ENCODE assay signal across 19 cellular contexts in genomic region chr17:68792873-68793272, GRCh38.
DNase-seq lines count a peak whose midpoint lies in the region; TF ChIP-seq lines count a peak whose summit lies in the region.
"Had no signal": no experiment of that assay in that cellular context is flagged by ENCODE, and none has a peak within 500 bp of the region (broad histone marks: within the 10 kb centered on the region; RNA-seq: fewer than 3 reads in every experiment).

No MANE protein-coding gene starts in this region.

- H2BK15ac ChIP-seq in mesendoderm (replicated peaks; ENCODE audit: low read depth) = no peak overlapping the region

- H2AFZ ChIP-seq in OCI-LY3 (ENCODE audit: low read depth, low read length) = 0 out of 2 replicates have a peak overlapping the region, but pooled peaks have one; percentile 36

- H3K4me1 ChIP-seq in OCI-LY3 (ENCODE audit: low read length) (peaks cover 8% of the 10 kb centered on the region), mesendoderm (ENCODE audit: control insufficient read depth, low read depth, low read length) (peaks cover 2% of the 10 kb centered on the region), suprapubic skin (peaks cover 37% of the 10 kb centered on the region)

- no peak for TF ChIP-seq POLR2A in suprapubic skin (IDR thresholded peaks at IDR 0.05)

- H3K23ac ChIP-seq in mesendoderm (ENCODE audit: low read length) = no peak overlapping the region

- no peak for DNase-seq in dorsolateral prefrontal cortex
- DNase-seq in mesendoderm = peak; percentile 63
- DNase-seq in suprapubic skin (ENCODE audit: low spot score in 2 of 2) = no peak
- DNase-seq in stimulated activated CD8-positive, alpha-beta memory T cell treated with anti-CD3 and anti-CD28 coated beads, Interleukin-4, amount 100 ng/mL, for 48 hours = no peak
- no peak for DNase-seq in NCI-H187 (lab: John Stamatoyannopoulos, UW)
- DNase-seq in kidney glomerular epithelial cell (lab: John Stamatoyannopoulos, UW) = no peak
- DNase-seq in CD1c-positive myeloid dendritic cell (ENCODE audit: extremely low spot score) = no peak
- DNase-seq: activated CD4-positive, alpha-beta T cell treated with anti-CD3 and anti-CD28 coated beads for 1 hour; activated CD8-positive, alpha-beta memory T cell treated with anti-CD3 and anti-CD28 coated beads, Interleukin-2, amount 50 U/mL, for 4 hours; activated naive CD4-positive, alpha-beta T cell treated with Interleukin-2 at 50 U/mL for 16 hours; dermis blood vessel endothelial cell; DMS79; NCI-H226; NK-92 treated with Interleukin-12 subunit alpha and Interleukin-12 subunit beta, amount 100 ng/mL, for 24 hours; SHP77 treated with DMSO at 0.1 percent for 48 hours; stimulated activated CD4-positive, alpha-beta T cell treated with anti-CD3 and anti-CD28 coated beads, Interleukin-2, amount 100 ng/mL, for 24 hours had no signal

- no peak overlapping the region for H3K18ac ChIP-seq in mesendoderm (ENCODE audit: low read length)

- no peaks in the 10 kb centered on the region for H3K79me2 ChIP-seq in OCI-LY3 (ENCODE audit: low read length)
- no peaks in the 10 kb centered on the region for H3K79me2 ChIP-seq in mesendoderm (ENCODE audit: control insufficient read depth, insufficient read depth, low read length)

- H2BK120ac ChIP-seq in mesendoderm (ENCODE audit: low read depth, low read length) = no peak overlapping the region

- TF ChIP-seq CTCF in OCI-LY3 (IDR thresholded peaks at IDR 0.05; ENCODE audit: low read depth, low read length) (no peak), dorsolateral prefrontal cortex (IDR thresholded peaks at IDR 0.05 in 54 of 56, conservative IDR thresholded peaks at IDR 0.05 in 2 of 56; ENCODE audit: low read depth in 1 of 56, partially characterized antibody in 56 of 56) (no peak), suprapubic skin (IDR thresholded peaks at IDR 0.05) (no peak)

- intact Hi-C loops in dorsolateral prefrontal cortex (cut with DNase I) = loop anchor here (2.0 to 5.0 kb wide), 2 partner anchors 14 to 179 kb away; no protein-coding TSS in a partner anchor

- no peak overlapping the region for H4K5ac ChIP-seq in mesendoderm (ENCODE audit: low read length)

- TF ChIP-seq EP300 in suprapubic skin (IDR thresholded peaks at IDR 0.05) = no peak

- H3K27me3 ChIP-seq in OCI-LY3 (ENCODE audit: low read depth, low read length) (no peaks in the 10 kb centered on the region), dorsolateral prefrontal cortex (peaks cover 0 to 5% (median 0%) of the 10 kb centered on the region in 45 donors), mesendoderm (ENCODE audit: insufficient read depth, low read length, poor library complexity) (no peaks in the 10 kb centered on the region), suprapubic skin (no peaks in the 10 kb centered on the region)
- H3K27me3 ChIP-seq: BLaER1 treated with 17β-estradiol and CSF1 and Interleukin-3, amounts not matched to agents 10 nM and 100 nM had no signal

- H3K4me2 ChIP-seq in OCI-LY3 (ENCODE audit: low read length) (no peak overlapping the region), mesendoderm (ENCODE audit: low read length) (no peak overlapping the region)

- H4K20me1 ChIP-seq in OCI-LY3 (ENCODE audit: insufficient read depth, low read length) = no peaks in the 10 kb centered on the region
- H4K20me1 ChIP-seq: BLaER1 treated with 17β-estradiol and CSF1 and Interleukin-3, amounts not matched to agents 10 nM and 100 nM had no signal

- no peak overlapping the region for H2BK5ac ChIP-seq in mesendoderm (ENCODE audit: low read length)

- 100% methylated on average over 1 of the region's 2 CpGs for WGBS in mesendoderm (ENCODE audit: extremely low coverage, insufficient coverage, low lambda C conversion rate)
- 55% methylated on average over 2 of the region's 2 CpGs for WGBS in suprapubic skin

- no peak overlapping the region for H3K9ac ChIP-seq in OCI-LY3 (ENCODE audit: low read length)
- H3K9ac ChIP-seq in mesendoderm (ENCODE audit: low read length) = no peak overlapping the region
- H3K9ac ChIP-seq: BLaER1 treated with 17β-estradiol and CSF1 and Interleukin-3, amounts not matched to agents 10 nM and 100 nM had no signal

- H3K79me1 ChIP-seq in mesendoderm (ENCODE audit: low read length) = no peaks in the 10 kb centered on the region

- H2AK5ac ChIP-seq in mesendoderm (ENCODE audit: low read length) = no peak overlapping the region

- H3K36me3 ChIP-seq in OCI-LY3 (replicated peaks; ENCODE audit: low read depth, low read length) (no peaks in the 10 kb centered on the region), mesendoderm (ENCODE audit: control insufficient read depth, insufficient read depth, low read length) (no peaks in the 10 kb centered on the region), suprapubic skin (no peaks in the 10 kb centered on the region)
- H3K36me3 ChIP-seq: BLaER1 treated with 17β-estradiol and CSF1 and Interleukin-3, amounts not matched to agents 10 nM and 100 nM; thoracic aorta had no signal

- H3K27ac ChIP-seq in OCI-LY3 (ENCODE audit: low read length) (no peak overlapping the region), dorsolateral prefrontal cortex (peak overlapping the region; percentile 51 to 100 (median 98)), mesendoderm (ENCODE audit: low read depth, low read length) (no peak overlapping the region), suprapubic skin (peak overlapping the region; percentile 75)
- H3K27ac ChIP-seq: BLaER1 treated with 17β-estradiol and CSF1 and Interleukin-3, amounts not matched to agents 10 nM and 100 nM; thoracic aorta had no signal

- no peak overlapping the region for H3K4ac ChIP-seq in mesendoderm (ENCODE audit: low read depth, low read length)

- no peak overlapping the region for H3K56ac ChIP-seq in mesendoderm (ENCODE audit: low read length)

- H3K9me3 ChIP-seq in OCI-LY3 (ENCODE audit: insufficient read depth, low read length) (no peaks in the 10 kb centered on the region), suprapubic skin (no peaks in the 10 kb centered on the region)
- H3K9me3 ChIP-seq: thoracic aorta had no signal

- no peak overlapping the region for H3K4me3 ChIP-seq in OCI-LY3 (ENCODE audit: low read length)
- H3K4me3 ChIP-seq in dorsolateral prefrontal cortex = no peak overlapping the region
- no peak overlapping the region for H3K4me3 ChIP-seq in mesendoderm (ENCODE audit: low read length)
- H3K4me3 ChIP-seq in suprapubic skin = no peak overlapping the region
- H3K4me3 ChIP-seq: BLaER1 treated with 17β-estradiol and CSF1 and Interleukin-3, amounts not matched to agents 10 nM and 100 nM; thoracic aorta had no signal

- H4K8ac ChIP-seq in mesendoderm (ENCODE audit: low read depth, low read length) = no peak overlapping the region

Comparison
In these comparisons a context has a peak if more than half of its experiments do, and no peak if none do; other contexts are left out.
1. H3K27ac ChIP-seq: peak in dorsolateral prefrontal cortex (59 of 59) and suprapubic skin (single experiment); none in OCI-LY3 (single experiment) and mesendoderm (single experiment).